32 cellular contexts compared by ENCODE assay signal in genomic region chr22:20994902-20995241, GRCh38. TPM values are rescaled to one million over a fixed set of nuclear protein-coding genes. Genes with fewer than 3 reads are reported as not detected.
"Had no signal": no experiment of that assay in that cellular context is flagged by ENCODE, and none has a peak within 500 bp of the region (broad histone marks: within the 10 kb centered on the region; RNA-seq: fewer than 3 reads in every experiment).

No MANE protein-coding gene starts in this region.

- H3K9me3 ChIP-seq: adrenal gland, body of pancreas, esophagus squamous epithelium, gastroesophageal sphincter had no signal

- H3K27me3 ChIP-seq: adrenal gland, body of pancreas, esophagus squamous epithelium, gastroesophageal sphincter had no signal

- ATAC-seq: activated naive CD8-positive, alpha-beta T cell treated with anti-CD3 and anti-CD28 coated beads, Interleukin-2, amount 50 U/mL, for 24 hours; body of pancreas; effector memory CD8-positive, alpha-beta T cell; gastroesophageal sphincter; T-helper 17 cell had no signal

- H3K4me3 ChIP-seq: adrenal gland, body of pancreas, esophagus squamous epithelium, gastroesophageal sphincter had no signal

- DNase-seq: activated B cell treated with CpG ODN at 0.5 μM for 24 hours; activated CD4-positive, alpha-beta memory T cell treated with anti-CD3 and anti-CD28 coated beads, Interleukin-2, amount 10 ng/mL, durations not matched to agents 7 days and 5 days; activated CD4-positive, alpha-beta T cell treated with anti-CD3 and anti-CD28 coated beads for 1 hour; activated CD4-positive, alpha-beta T cell treated with anti-CD3 and anti-CD28 coated beads for 4 hours; activated CD4-positive, alpha-beta T cell treated with anti-CD3 and anti-CD28 coated beads, Interleukin-2, amount 10 ng/mL, durations not matched to agents 7 days and 5 days; activated CD4-positive, alpha-beta T cell treated with anti-CD3 and anti-CD28 coated beads, Interleukin-2, amount 50 U/mL, for 4 hours; activated CD8-positive, alpha-beta memory T cell treated with anti-CD3 and anti-CD28 coated beads, Interleukin-2, amount 50 U/mL, for 48 hours; activated effector memory CD4-positive, alpha-beta T cell treated with anti-CD3 and anti-CD28 coated beads, Interleukin-2, amount 50 U/mL, for 16 hours; activated naive CD4-positive, alpha-beta T cell treated with anti-CD3 and anti-CD28 coated beads for 36 hours; activated naive CD8-positive, alpha-beta T cell treated with anti-CD3 and anti-CD28 coated beads for 36 hours; activated naive CD8-positive, alpha-beta T cell treated with anti-CD3 and anti-CD28 coated beads, Interleukin-2, amount 50 U/mL, for 24 hours; activated T-cell treated with anti-CD3 and anti-CD28 coated beads, Interleukin-2, amount 50 U/mL, for 48 hours; adrenal gland; amygdala; aorta; body of pancreas; caudate nucleus; cortex of kidney; dermis blood vessel endothelial cell; effector CD4-positive, alpha-beta T cell; effector memory CD8-positive, alpha-beta T cell; esophagus squamous epithelium; foreskin melanocyte; T-helper 1 cell; T-helper 17 cell; T1000; WERI-Rb-1 had no signal

- H3K27ac ChIP-seq: adrenal gland, body of pancreas, epithelial cell of prostate, esophagus squamous epithelium, gastroesophageal sphincter, WERI-Rb-1 had no signal

- FAIRE-seq: colon had no signal

RNA-seq across cellular contexts. Expression of gene P2RX6, which starts 20.1 kb away (rescaled TPM):
- total RNA-seq: body of pancreas had no signal

RNA-seq across cellular contexts. Expression of gene SLC7A4, which starts 37.5 kb away (rescaled TPM):
- total RNA-seq: activated B cell treated with CpG ODN at 0.5 μM for 24 hours; activated CD4-positive, alpha-beta memory T cell treated with anti-CD3 and anti-CD28 coated beads, Interleukin-2, amount 10 ng/mL, durations not matched to agents 7 days and 5 days; activated naive CD4-positive, alpha-beta T cell treated with anti-CD3 and anti-CD28 coated beads for 36 hours; activated T-helper 1 cell treated with anti-CD3 and anti-CD28 coated beads, Interleukin-12 subunit alpha, Interleukin-12 subunit beta, Interleukin-2, Interleukin-4 antibody, amounts not matched to agents 30 ng/mL and 10 ng/mL and 1 ng/mL, durations not matched to agents 14 hours and 24 hours and 36 hours; dermis blood vessel endothelial cell; glomerular endothelial cell had no signal
- polyA plus RNA-seq: aorta had no signal
